16 cellular contexts compared by ENCODE assay signal in the genomic region with DNA sequence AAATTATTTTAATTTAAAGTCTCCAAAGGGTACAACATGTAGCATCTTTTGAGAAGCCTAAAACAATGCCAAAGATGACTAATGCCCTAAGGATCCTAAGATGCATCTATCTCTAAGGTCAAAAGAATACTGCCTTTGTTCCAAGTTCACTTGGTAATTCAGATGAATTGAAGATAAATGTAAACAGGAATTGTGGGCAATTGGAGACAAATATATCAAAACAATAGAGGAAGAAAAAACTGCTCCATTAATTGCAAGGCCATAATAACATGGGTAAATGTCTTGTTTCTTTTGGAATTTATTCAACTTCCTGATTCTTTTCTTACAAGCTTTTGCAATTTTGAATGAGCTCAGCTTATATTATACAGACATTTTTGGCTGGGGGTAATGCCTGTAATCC.
DNase-seq lines count a peak whose midpoint lies in the region; ATAC-seq lines count a peak whose summit lies in the region.
"Had no signal": no experiment of that assay in that cellular context is flagged by ENCODE, and none has a peak within 500 bp of the region (broad histone marks: within the 10 kb centered on the region; RNA-seq: fewer than 3 reads in every experiment).

No MANE protein-coding gene starts in this region.

- DNase-seq in AML-193 (lab: John Stamatoyannopoulos, UW) (peak; percentile 15 to 16), Kasumi-1 (lab: John Stamatoyannopoulos, UW) (peak; percentile 1 to 5), astrocyte of the hippocampus (ENCODE audit: low read depth, low spot score) (peak; percentile 38), glomerular endothelial cell (ENCODE audit: extremely low read depth, low read depth, low spot score) (peak; percentile 16), DMS 273 (lab: John Stamatoyannopoulos, UW; ENCODE audit: unreplicated experiment) (no peak), SHP77 treated with DMSO at 0.1 percent for 48 hours (lab: John Stamatoyannopoulos, UW) (no peak), mucosa of gallbladder (ENCODE audit: low spot score) (no peak)
- DNase-seq: Calu3; effector memory CD4-positive, alpha-beta T cell; left lung; NCI-H2171; occipital lobe; stimulated activated CD4-positive, alpha-beta T cell treated with anti-CD3 and anti-CD28 coated beads, Interleukin-4, amount 100 ng/mL, for 1 hour; substantia nigra had no signal

- no peak for ATAC-seq in GM19463 (IDR thresholded peaks at IDR 0.05; ENCODE audit: unreplicated experiment)
- ATAC-seq: left lung, Panc1 had no signal

Comparison
In these comparisons a context has a peak if more than half of its experiments do, and no peak if none do; other contexts are left out.
1. DNase-seq: peak in AML-193 (2 of 2), Kasumi-1 (2 of 2), astrocyte of the hippocampus (single experiment) and glomerular endothelial cell (single experiment); none in DMS 273 (single experiment), SHP77 treated with DMSO at 0.1 percent for 48 hours (single experiment) and mucosa of gallbladder (single experiment).